ENCODE assay signal across 8 cellular contexts in the genomic region with DNA sequence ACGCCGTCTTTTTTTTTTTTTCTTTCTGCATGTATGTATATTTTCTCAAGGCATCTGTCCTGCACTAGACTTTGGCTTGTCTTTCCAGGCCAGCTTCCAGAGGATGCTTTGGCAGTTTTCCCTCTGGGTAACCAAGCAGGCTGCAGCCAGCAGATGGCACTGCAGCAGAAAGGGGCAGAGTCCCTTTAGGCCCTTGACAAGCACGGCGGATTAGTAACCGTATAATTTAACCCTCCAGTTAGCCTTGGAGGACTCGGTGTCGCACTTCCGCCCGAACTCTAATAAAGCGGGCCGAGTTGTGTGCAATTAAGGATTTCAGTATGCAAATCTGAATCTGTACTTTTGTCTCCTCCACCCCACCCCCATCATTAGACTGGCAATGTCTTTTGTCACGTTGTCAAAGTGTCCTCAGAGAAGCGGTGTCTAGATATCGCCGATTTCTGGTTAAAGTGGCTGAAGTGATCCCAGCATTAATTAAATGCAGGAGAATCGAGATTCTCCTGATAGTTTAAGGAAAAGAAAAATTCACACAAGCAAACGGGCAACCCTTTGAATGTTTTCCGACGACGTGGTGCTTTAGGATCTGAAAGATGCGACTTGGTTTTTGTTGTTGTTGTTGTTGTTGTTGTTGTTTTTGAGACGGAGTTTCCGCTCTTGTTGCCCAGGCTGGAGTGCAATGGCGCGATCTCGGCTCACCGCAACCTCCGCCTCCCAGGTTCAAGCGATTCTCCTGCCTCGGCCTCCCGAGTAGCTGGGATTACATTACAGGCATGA. TPM values are rescaled to one million over a fixed set of nuclear protein-coding genes. Genes with fewer than 3 reads are reported as not detected.
DNase-seq lines count a peak whose midpoint lies in the region; ATAC-seq, FAIRE-seq and TF ChIP-seq lines count a peak whose summit lies in the region.

No MANE protein-coding gene starts in this region.

- H3K36me3 Mint-ChIP-seq in activated T-helper 1 cell treated with anti-CD3 and anti-CD28 coated beads, Interleukin-12 subunit alpha, Interleukin-12 subunit beta, Interleukin-2, Interleukin-4 antibody, amounts not matched to agents 30 ng/mL and 10 ng/mL and 1 ng/mL, durations not matched to agents 14 hours and 24 hours and 36 hours (ENCODE audit: low read depth): peaks cover 16% of the 10 kb centered on the region

- CTCF ChIA-PET in GM10248 (lab: Yijun Ruan, JAX): interaction anchor here (0.6 to 3.9 kb wide), 7 partner anchors 10 to 42 kb away, joined by 3 to 23 read pairs (median 3); a partner anchor contains a TSS

- H3K9ac ChIP-seq in neural cell (ENCODE audit: low read length): no peak overlapping the region

- peaks cover 19% of the 10 kb centered on the region for H3K4me1 ChIP-seq in ACC112 (ENCODE audit: control insufficient read depth, insufficient read depth, low read length, unreplicated experiment)

- no peak overlapping the region for H3K27ac ChIP-seq in ACC112 (ENCODE audit: low read depth, low read length)
- no peak overlapping the region for H3K27ac ChIP-seq in neural cell (ENCODE audit: low read length)

- peak overlapping the region; percentile 92 for H3K4me3 Mint-ChIP-seq in activated T-helper 1 cell treated with anti-CD3 and anti-CD28 coated beads, Interleukin-12 subunit alpha, Interleukin-12 subunit beta, Interleukin-2, Interleukin-4 antibody, amounts not matched to agents 30 ng/mL and 10 ng/mL and 1 ng/mL, durations not matched to agents 14 hours and 24 hours and 36 hours

- no peaks in the 10 kb centered on the region for H3K9me3 Mint-ChIP-seq in activated T-helper 1 cell treated with anti-CD3 and anti-CD28 coated beads, Interleukin-12 subunit alpha, Interleukin-12 subunit beta, Interleukin-2, Interleukin-4 antibody, amounts not matched to agents 30 ng/mL and 10 ng/mL and 1 ng/mL, durations not matched to agents 14 hours and 24 hours and 36 hours

- H3K27me3 ChIP-seq in ACC112 (ENCODE audit: insufficient read depth, low read length): no peaks in the 10 kb centered on the region
- no peaks in the 10 kb centered on the region for H3K27me3 ChIP-seq in neural cell (ENCODE audit: insufficient read depth, low read depth, low read length)

- POLR2A ChIA-PET in GM10248 (lab: Yijun Ruan, JAX): no interaction called here

- no peaks in the 10 kb centered on the region for H3K9me2 ChIP-seq in neural cell (ENCODE audit: insufficient read depth, low read length)

- H3K27me3 Mint-ChIP-seq in activated T-helper 1 cell treated with anti-CD3 and anti-CD28 coated beads, Interleukin-12 subunit alpha, Interleukin-12 subunit beta, Interleukin-2, Interleukin-4 antibody, amounts not matched to agents 30 ng/mL and 10 ng/mL and 1 ng/mL, durations not matched to agents 14 hours and 24 hours and 36 hours (ENCODE audit: insufficient read depth): peaks cover 2% of the 10 kb centered on the region

- H3K4me1 Mint-ChIP-seq in activated T-helper 1 cell treated with anti-CD3 and anti-CD28 coated beads, Interleukin-12 subunit alpha, Interleukin-12 subunit beta, Interleukin-2, Interleukin-4 antibody, amounts not matched to agents 30 ng/mL and 10 ng/mL and 1 ng/mL, durations not matched to agents 14 hours and 24 hours and 36 hours (ENCODE audit: low read depth): peaks cover 21% of the 10 kb centered on the region

- H4K20me1 ChIP-seq in neural cell (ENCODE audit: insufficient read depth): no peaks in the 10 kb centered on the region

- no peak for TF ChIP-seq POLR2A in GM12891 (IDR thresholded peaks at IDR 0.05; ENCODE audit: low read depth, low read length)

- H3K79me2 ChIP-seq in ACC112 (ENCODE audit: control insufficient read depth, insufficient read depth, low read length, unreplicated experiment): peaks cover 21% of the 10 kb centered on the region
- peaks cover 21% of the 10 kb centered on the region for H3K79me2 ChIP-seq in neural cell (replicated peaks; ENCODE audit: insufficient read depth, low read length)

- peak overlapping the region; percentile 93 for H3K27ac Mint-ChIP-seq in activated T-helper 1 cell treated with anti-CD3 and anti-CD28 coated beads, Interleukin-12 subunit alpha, Interleukin-12 subunit beta, Interleukin-2, Interleukin-4 antibody, amounts not matched to agents 30 ng/mL and 10 ng/mL and 1 ng/mL, durations not matched to agents 14 hours and 24 hours and 36 hours

- H3F3A ChIP-seq in neural cell (ENCODE audit: insufficient read depth, low read length, poor library complexity, severe bottlenecking): no peaks in the 10 kb centered on the region

- TF ChIP-seq CTCF in GM10248 (IDR thresholded peaks at IDR 0.05; ENCODE audit: control extremely low read depth, extremely low read depth, low read depth, missing control alignments) (peak; percentile 36), fibroblast of villous mesenchyme (IDR thresholded peaks at IDR 0.05; ENCODE audit: insufficient read depth, low read depth, low read length) (peak; percentile 81), neural cell (IDR thresholded peaks at IDR 0.05; ENCODE audit: poor library complexity, severe bottlenecking) (no peak)

- no peak for TF ChIP-seq EP300 in neural cell (conservative IDR thresholded peaks at IDR 0.05; ENCODE audit: poor library complexity, severe bottlenecking)

- H2AFZ ChIP-seq in ACC112 (ENCODE audit: low read length, unreplicated experiment) (no peak overlapping the region), neural cell (ENCODE audit: low read depth, low read length) (no peak overlapping the region)

- no peak for TF ChIP-seq RAD21 in neural cell (conservative IDR thresholded peaks at IDR 0.05)

- intact Hi-C loops in activated T-helper 1 cell treated with anti-CD3 and anti-CD28 coated beads, Interleukin-12 subunit alpha, Interleukin-12 subunit beta, Interleukin-2, Interleukin-4 antibody, amounts not matched to agents 30 ng/mL and 10 ng/mL and 1 ng/mL, durations not matched to agents 14 hours and 24 hours and 36 hours (cut with micrococcal nuclease): loop anchor here (1.0 to 5.0 kb wide), 12 partner anchors 11 to 1249 kb away; a partner anchor contains a TSS

- no peak for FAIRE-seq in GM12891 (lab: Jason Lieb, UNC)

- H3K9me3 ChIP-seq in neural cell (ENCODE audit: low read length): no peaks in the 10 kb centered on the region

- H3K4me2 ChIP-seq in neural cell (ENCODE audit: low read length): no peak overlapping the region

- ATAC-seq in GM21576 (IDR thresholded peaks at IDR 0.05; ENCODE audit: unreplicated experiment): no peak

- peaks cover 3% of the 10 kb centered on the region; the same call in 1 of the 2 replicates for H3K36me3 ChIP-seq in ACC112 (ENCODE audit: insufficient read depth, low read length)
- no peaks in the 10 kb centered on the region for H3K36me3 ChIP-seq in neural cell (ENCODE audit: insufficient read depth, low read length)

- H3K4me3 ChIP-seq in ACC112 (ENCODE audit: low read depth, low read length) (peak overlapping the region; percentile 94; the same call in 1 of the 2 replicates), fibroblast of villous mesenchyme (ENCODE audit: low read depth, low read length) (peak overlapping the region; percentile 90), neural cell (ENCODE audit: low read length) (peak overlapping the region; percentile 98)

- peak; percentile 53 for DNase-seq in GM10248 (ENCODE audit: extremely low spot score)
- DNase-seq in NCI-H2227 treated with DMSO at 0.1 percent for 48 hours (lab: John Stamatoyannopoulos, UW): peak; percentile 80
- peak; percentile 30 for DNase-seq in activated T-helper 1 cell treated with anti-CD3 and anti-CD28 coated beads, Interleukin-12 subunit alpha, Interleukin-12 subunit beta, Interleukin-2, Interleukin-4 antibody, amounts not matched to agents 30 ng/mL and 10 ng/mL and 1 ng/mL, durations not matched to agents 14 hours and 24 hours and 36 hours (ENCODE audit: low spot score)
- DNase-seq in fibroblast of villous mesenchyme (ENCODE audit: low read depth): peak; percentile 84
- DNase-seq in GM12891 (ENCODE audit: insufficient read length, low spot score): no peak

TF ChIP-seq in GM12891, 5 proteins besides CTCF, POLR2A, EP300 and RAD21:
- TF ChIP-seq PAX5 (IDR thresholded peaks at IDR 0.05; ENCODE audit: insufficient read depth, low read length, severe bottlenecking) (no peak), TAF1 (IDR thresholded peaks at IDR 0.05; ENCODE audit: low read depth, low read length) (no peak), POLR2AphosphoS5 (IDR thresholded peaks at IDR 0.05; ENCODE audit: low read depth, low read length) (no peak), SPI1 (IDR thresholded peaks at IDR 0.05; ENCODE audit: low read depth, low read length) (no peak), POU2F2 (IDR thresholded peaks at IDR 0.05; ENCODE audit: low read depth, low read length) (no peak; the same call in 1 of the 2 replicates)
TF ChIP-seq in GM12891: peak in this region for 0.

RNA-seq across cellular contexts. Expression of a gene that starts 1.1 kb away (rescaled TPM):
- 26.2 and 27.6 TPM in 2 replicates for total RNA-seq in activated T-helper 1 cell treated with anti-CD3 and anti-CD28 coated beads, Interleukin-12 subunit alpha, Interleukin-12 subunit beta, Interleukin-2, Interleukin-4 antibody, amounts not matched to agents 30 ng/mL and 10 ng/mL and 1 ng/mL, durations not matched to agents 14 hours and 24 hours and 36 hours
- total RNA-seq in fibroblast of villous mesenchyme: 22.2 and 28.1 TPM in 2 replicates
- 52.2 and 53.9 TPM in 2 replicates for polyA plus RNA-seq in neural cell
- 43.8 and 48.2 TPM in 2 replicates for polyA minus RNA-seq in neural cell
- polyA plus RNA-seq in GM12891 (2012; ENCODE audit: low read depth, missing spikeins): 19.4 TPM

RNA-seq across cellular contexts. Expression of a gene that starts 13.6 kb away (rescaled TPM):
- total RNA-seq in activated T-helper 1 cell treated with anti-CD3 and anti-CD28 coated beads, Interleukin-12 subunit alpha, Interleukin-12 subunit beta, Interleukin-2, Interleukin-4 antibody, amounts not matched to agents 30 ng/mL and 10 ng/mL and 1 ng/mL, durations not matched to agents 14 hours and 24 hours and 36 hours: 28.8 and 32.6 TPM in 2 replicates
- 82.5 and 117 TPM in 2 replicates for total RNA-seq in fibroblast of villous mesenchyme
- polyA plus RNA-seq in neural cell: 60.1 and 61.4 TPM in 2 replicates
- 49.4 and 65.2 TPM in 2 replicates for polyA minus RNA-seq in neural cell
- 23.0 TPM for polyA plus RNA-seq in GM12891 (2012; ENCODE audit: low read depth, missing spikeins)

RNA-seq across cellular contexts. Expression of a gene that starts 24.5 kb away (rescaled TPM):
- total RNA-seq in activated T-helper 1 cell treated with anti-CD3 and anti-CD28 coated beads, Interleukin-12 subunit alpha, Interleukin-12 subunit beta, Interleukin-2, Interleukin-4 antibody, amounts not matched to agents 30 ng/mL and 10 ng/mL and 1 ng/mL, durations not matched to agents 14 hours and 24 hours and 36 hours: 32.7 and 38.5 TPM in 2 replicates
- 0.43 and 0.64 TPM in 2 replicates for total RNA-seq in fibroblast of villous mesenchyme
- polyA plus RNA-seq in neural cell: 16.8 and 18.8 TPM in 2 replicates
- 21.7 and 23.5 TPM in 2 replicates for polyA minus RNA-seq in neural cell
- polyA plus RNA-seq in GM12891 (2012; ENCODE audit: low read depth, missing spikeins): 0.04 TPM

RNA-seq across cellular contexts. Expression of a gene that starts 47.5 kb away (rescaled TPM):
- 11.5 and 14.4 TPM in 2 replicates for total RNA-seq in activated T-helper 1 cell treated with anti-CD3 and anti-CD28 coated beads, Interleukin-12 subunit alpha, Interleukin-12 subunit beta, Interleukin-2, Interleukin-4 antibody, amounts not matched to agents 30 ng/mL and 10 ng/mL and 1 ng/mL, durations not matched to agents 14 hours and 24 hours and 36 hours
- 16.4 and 25.5 TPM in 2 replicates for total RNA-seq in fibroblast of villous mesenchyme
- 65.7 and 76.3 TPM in 2 replicates for polyA plus RNA-seq in neural cell
- polyA minus RNA-seq in neural cell: 166 and 184 TPM in 2 replicates
- polyA plus RNA-seq in GM12891 (2012; ENCODE audit: low read depth, missing spikeins): 3.0 TPM

Comparison
In these comparisons a context has a peak if more than half of its experiments do, and no peak if none do; other contexts are left out.
1. RNA of a gene that starts 24.5 kb away (total RNA-seq): 32.7 to 38.5 TPM in activated T-helper 1 cell treated with anti-CD3 and anti-CD28 coated beads, Interleukin-12 subunit alpha, Interleukin-12 subunit beta, Interleukin-2, Interleukin-4 antibody, amounts not matched to agents 30 ng/mL and 10 ng/mL and 1 ng/mL, durations not matched to agents 14 hours and 24 hours and 36 hours; 0.43 to 0.64 TPM in fibroblast of villous mesenchyme; every median in the first group is over 10 times any median in the second.
2. Peak in every context shown above with its lines, with median percentiles within 50 percentile points of each other: H3K4me3 ChIP-seq.